In the genomic region with DNA sequence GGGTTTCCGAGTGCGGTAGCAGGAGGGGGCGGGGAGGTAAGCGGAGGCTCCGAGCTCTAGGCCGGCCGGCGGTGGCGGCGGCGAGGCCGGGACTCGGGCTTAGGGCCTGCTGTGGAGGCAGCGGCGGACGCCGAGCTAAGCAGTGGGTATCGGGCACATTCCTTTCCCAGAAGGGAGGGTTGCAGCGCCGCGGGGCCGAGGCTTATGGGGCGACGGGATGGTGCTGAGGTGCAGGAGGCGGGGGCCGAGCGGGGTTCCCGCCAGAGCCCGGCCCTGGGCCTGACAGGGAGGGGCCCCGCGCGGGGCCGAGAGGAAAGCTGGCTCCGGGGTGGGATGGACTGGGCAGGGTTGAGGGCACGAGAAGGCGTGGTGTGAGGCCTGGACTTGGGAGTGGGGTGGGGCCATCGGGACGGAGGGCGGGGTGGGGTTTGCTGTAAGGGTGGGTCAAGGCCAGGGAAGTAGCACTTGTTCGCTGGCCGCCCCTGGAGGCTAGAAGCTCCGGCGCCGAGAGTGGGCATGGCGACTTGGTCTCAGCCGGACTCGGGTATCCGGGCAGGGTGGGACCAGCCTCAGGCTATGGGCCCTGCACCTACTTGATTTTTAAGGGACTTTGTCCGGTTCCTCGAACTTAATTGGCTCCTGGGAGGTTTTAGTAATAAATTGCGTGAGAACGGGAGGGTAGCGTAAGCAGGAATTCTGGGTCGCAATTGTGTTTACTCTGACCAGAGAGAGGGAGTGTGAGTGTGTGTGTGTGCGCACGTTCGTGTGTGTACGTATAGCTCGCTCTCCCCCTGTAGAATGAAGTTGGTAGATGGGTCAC, we compare ENCODE assay signal across 1 cellular context.
TF ChIP-seq lines count a peak whose summit lies in the region.

A gene with protein sequence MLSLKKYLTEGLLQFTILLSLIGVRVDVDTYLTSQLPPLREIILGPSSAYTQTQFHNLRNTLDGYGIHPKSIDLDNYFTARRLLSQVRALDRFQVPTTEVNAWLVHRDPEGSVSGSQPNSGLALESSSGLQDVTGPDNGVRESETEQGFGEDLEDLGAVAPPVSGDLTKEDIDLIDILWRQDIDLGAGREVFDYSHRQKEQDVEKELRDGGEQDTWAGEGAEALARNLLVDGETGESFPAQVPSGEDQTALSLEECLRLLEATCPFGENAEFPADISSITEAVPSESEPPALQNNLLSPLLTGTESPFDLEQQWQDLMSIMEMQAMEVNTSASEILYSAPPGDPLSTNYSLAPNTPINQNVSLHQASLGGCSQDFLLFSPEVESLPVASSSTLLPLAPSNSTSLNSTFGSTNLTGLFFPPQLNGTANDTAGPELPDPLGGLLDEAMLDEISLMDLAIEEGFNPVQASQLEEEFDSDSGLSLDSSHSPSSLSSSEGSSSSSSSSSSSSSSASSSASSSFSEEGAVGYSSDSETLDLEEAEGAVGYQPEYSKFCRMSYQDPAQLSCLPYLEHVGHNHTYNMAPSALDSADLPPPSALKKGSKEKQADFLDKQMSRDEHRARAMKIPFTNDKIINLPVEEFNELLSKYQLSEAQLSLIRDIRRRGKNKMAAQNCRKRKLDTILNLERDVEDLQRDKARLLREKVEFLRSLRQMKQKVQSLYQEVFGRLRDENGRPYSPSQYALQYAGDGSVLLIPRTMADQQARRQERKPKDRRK (plus strand): TSS at position 39 of the 820 bp plus-strand sequence. CDS start 2,760 bp downstream, outside the sequence.

TF ChIP-seq in HepG2, 621 proteins besides CTCF, POLR2A, EP300 and RAD21 (continued from another document and continues in another):
- TF ChIP-seq, protein P1, sequence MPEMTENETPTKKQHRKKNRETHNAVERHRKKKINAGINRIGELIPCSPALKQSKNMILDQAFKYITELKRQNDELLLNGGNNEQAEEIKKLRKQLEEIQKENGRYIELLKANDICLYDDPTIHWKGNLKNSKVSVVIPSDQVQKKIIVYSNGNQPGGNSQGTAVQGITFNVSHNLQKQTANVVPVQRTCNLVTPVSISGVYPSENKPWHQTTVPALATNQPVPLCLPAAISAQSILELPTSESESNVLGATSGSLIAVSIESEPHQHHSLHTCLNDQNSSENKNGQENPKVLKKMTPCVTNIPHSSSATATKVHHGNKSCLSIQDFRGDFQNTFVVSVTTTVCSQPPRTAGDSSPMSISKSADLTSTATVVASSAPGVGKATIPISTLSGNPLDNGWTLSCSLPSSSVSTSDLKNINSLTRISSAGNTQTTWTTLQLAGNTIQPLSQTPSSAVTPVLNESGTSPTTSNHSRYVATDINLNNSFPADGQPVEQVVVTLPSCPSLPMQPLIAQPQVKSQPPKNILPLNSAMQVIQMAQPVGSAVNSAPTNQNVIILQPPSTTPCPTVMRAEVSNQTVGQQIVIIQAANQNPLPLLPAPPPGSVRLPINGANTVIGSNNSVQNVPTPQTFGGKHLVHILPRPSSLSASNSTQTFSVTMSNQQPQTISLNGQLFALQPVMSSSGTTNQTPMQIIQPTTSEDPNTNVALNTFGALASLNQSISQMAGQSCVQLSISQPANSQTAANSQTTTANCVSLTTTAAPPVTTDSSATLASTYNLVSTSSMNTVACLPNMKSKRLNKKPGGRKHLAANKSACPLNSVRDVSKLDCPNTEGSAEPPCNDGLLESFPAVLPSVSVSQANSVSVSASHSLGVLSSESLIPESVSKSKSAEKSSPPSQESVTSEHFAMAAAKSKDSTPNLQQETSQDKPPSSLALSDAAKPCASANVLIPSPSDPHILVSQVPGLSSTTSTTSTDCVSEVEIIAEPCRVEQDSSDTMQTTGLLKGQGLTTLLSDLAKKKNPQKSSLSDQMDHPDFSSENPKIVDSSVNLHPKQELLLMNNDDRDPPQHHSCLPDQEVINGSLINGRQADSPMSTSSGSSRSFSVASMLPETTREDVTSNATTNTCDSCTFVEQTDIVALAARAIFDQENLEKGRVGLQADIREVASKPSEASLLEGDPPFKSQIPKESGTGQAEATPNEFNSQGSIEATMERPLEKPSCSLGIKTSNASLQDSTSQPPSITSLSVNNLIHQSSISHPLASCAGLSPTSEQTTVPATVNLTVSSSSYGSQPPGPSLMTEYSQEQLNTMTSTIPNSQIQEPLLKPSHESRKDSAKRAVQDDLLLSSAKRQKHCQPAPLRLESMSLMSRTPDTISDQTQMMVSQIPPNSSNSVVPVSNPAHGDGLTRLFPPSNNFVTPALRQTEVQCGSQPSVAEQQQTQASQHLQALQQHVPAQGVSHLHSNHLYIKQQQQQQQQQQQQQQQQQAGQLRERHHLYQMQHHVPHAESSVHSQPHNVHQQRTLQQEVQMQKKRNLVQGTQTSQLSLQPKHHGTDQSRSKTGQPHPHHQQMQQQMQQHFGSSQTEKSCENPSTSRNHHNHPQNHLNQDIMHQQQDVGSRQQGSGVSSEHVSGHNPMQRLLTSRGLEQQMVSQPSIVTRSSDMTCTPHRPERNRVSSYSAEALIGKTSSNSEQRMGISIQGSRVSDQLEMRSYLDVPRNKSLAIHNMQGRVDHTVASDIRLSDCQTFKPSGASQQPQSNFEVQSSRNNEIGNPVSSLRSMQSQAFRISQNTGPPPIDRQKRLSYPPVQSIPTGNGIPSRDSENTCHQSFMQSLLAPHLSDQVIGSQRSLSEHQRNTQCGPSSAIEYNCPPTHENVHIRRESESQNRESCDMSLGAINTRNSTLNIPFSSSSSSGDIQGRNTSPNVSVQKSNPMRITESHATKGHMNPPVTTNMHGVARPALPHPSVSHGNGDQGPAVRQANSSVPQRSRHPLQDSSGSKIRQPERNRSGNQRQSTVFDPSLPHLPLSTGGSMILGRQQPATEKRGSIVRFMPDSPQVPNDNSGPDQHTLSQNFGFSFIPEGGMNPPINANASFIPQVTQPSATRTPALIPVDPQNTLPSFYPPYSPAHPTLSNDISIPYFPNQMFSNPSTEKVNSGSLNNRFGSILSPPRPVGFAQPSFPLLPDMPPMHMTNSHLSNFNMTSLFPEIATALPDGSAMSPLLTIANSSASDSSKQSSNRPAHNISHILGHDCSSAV (CRISPR knock-in tag; IDR thresholded peaks at IDR 0.05; ENCODE audit: borderline replicate concordance): 0 out of 2 replicates have a peak, but pooled peaks have one; percentile 55
- TF ChIP-seq, protein P2, sequence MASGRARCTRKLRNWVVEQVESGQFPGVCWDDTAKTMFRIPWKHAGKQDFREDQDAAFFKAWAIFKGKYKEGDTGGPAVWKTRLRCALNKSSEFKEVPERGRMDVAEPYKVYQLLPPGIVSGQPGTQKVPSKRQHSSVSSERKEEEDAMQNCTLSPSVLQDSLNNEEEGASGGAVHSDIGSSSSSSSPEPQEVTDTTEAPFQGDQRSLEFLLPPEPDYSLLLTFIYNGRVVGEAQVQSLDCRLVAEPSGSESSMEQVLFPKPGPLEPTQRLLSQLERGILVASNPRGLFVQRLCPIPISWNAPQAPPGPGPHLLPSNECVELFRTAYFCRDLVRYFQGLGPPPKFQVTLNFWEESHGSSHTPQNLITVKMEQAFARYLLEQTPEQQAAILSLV (CRISPR knock-in tag; IDR thresholded peaks at IDR 0.05; ENCODE audit: borderline replicate concordance): no peak; the same call in 1 of the 2 replicates
- TF ChIP-seq PAX8 (CRISPR knock-in tag; IDR thresholded peaks at IDR 0.05; ENCODE audit: borderline replicate concordance) (no peak), HNRNPLL (IDR thresholded peaks at IDR 0.05; ENCODE audit: low read depth, low read length, poor library complexity, severe bottlenecking) (peak; percentile 94), ZSCAN21 (CRISPR knock-in tag; IDR thresholded peaks at IDR 0.05; ENCODE audit: borderline replicate concordance) (peak; percentile 65; the same call in 1 of the 2 replicates), ELF1 (CRISPR knock-in tag; IDR thresholded peaks at IDR 0.05) (no peak), ZKSCAN1 (IDR thresholded peaks at IDR 0.05; ENCODE audit: low read length) (0 out of 2 replicates have a peak, but pooled peaks have one; percentile 3), JDP2 (CRISPR knock-in tag; IDR thresholded peaks at IDR 0.05; ENCODE audit: borderline replicate concordance) (no peak), PCBP1 (IDR thresholded peaks at IDR 0.05; ENCODE audit: borderline replicate concordance, low read depth, low read length) (0 out of 2 replicates have a peak, but pooled peaks have one; percentile 87), ZNF766 (CRISPR knock-in tag; IDR thresholded peaks at IDR 0.05; ENCODE audit: borderline replicate concordance) (0 out of 2 replicates have a peak, but pooled peaks have one; percentile 11), TEAD2 (CRISPR knock-in tag; IDR thresholded peaks at IDR 0.05) (no peak), ZNF24 (IDR thresholded peaks at IDR 0.05) (peak; percentile 37; the same call in 1 of the 2 replicates), ZC3H13 (CRISPR knock-in tag; IDR thresholded peaks at IDR 0.05) (no peak), TBL1XR1 (IDR thresholded peaks at IDR 0.05; ENCODE audit: borderline replicate concordance, low read length, partially characterized antibody) (no peak), SMC3 (IDR thresholded peaks at IDR 0.05; ENCODE audit: low read length) (no peak), SRSF9 (IDR thresholded peaks at IDR 0.05; ENCODE audit: borderline replicate concordance, insufficient read depth, low read depth, low read length, poor library complexity, severe bottlenecking) (no peak), EEA1 (CRISPR knock-in tag; IDR thresholded peaks at IDR 0.05; ENCODE audit: borderline replicate concordance) (0 out of 2 replicates have a peak, but pooled peaks have one; percentile 24), ZNF446 (CRISPR knock-in tag; IDR thresholded peaks at IDR 0.05) (no peak; the same call in 1 of the 2 replicates), CAMTA2 (CRISPR knock-in tag; IDR thresholded peaks at IDR 0.05; ENCODE audit: borderline replicate concordance) (0 out of 2 replicates have a peak, but pooled peaks have one; percentile 92), TMF1 (CRISPR knock-in tag; IDR thresholded peaks at IDR 0.05; ENCODE audit: low read depth) (peak; percentile 59)
- TF ChIP-seq, protein P3, sequence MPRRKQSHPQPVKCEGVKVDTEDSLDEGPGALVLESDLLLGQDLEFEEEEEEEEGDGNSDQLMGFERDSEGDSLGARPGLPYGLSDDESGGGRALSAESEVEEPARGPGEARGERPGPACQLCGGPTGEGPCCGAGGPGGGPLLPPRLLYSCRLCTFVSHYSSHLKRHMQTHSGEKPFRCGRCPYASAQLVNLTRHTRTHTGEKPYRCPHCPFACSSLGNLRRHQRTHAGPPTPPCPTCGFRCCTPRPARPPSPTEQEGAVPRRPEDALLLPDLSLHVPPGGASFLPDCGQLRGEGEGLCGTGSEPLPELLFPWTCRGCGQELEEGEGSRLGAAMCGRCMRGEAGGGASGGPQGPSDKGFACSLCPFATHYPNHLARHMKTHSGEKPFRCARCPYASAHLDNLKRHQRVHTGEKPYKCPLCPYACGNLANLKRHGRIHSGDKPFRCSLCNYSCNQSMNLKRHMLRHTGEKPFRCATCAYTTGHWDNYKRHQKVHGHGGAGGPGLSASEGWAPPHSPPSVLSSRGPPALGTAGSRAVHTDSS (CRISPR knock-in tag; conservative IDR thresholded peaks at IDR 0.05): no peak; the same call in 1 of the 2 replicates
- TF ChIP-seq, protein P4, sequence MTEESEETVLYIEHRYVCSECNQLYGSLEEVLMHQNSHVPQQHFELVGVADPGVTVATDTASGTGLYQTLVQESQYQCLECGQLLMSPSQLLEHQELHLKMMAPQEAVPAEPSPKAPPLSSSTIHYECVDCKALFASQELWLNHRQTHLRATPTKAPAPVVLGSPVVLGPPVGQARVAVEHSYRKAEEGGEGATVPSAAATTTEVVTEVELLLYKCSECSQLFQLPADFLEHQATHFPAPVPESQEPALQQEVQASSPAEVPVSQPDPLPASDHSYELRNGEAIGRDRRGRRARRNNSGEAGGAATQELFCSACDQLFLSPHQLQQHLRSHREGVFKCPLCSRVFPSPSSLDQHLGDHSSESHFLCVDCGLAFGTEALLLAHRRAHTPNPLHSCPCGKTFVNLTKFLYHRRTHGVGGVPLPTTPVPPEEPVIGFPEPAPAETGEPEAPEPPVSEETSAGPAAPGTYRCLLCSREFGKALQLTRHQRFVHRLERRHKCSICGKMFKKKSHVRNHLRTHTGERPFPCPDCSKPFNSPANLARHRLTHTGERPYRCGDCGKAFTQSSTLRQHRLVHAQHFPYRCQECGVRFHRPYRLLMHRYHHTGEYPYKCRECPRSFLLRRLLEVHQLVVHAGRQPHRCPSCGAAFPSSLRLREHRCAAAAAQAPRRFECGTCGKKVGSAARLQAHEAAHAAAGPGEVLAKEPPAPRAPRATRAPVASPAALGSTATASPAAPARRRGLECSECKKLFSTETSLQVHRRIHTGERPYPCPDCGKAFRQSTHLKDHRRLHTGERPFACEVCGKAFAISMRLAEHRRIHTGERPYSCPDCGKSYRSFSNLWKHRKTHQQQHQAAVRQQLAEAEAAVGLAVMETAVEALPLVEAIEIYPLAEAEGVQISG (CRISPR knock-in tag; IDR thresholded peaks at IDR 0.05): peak; percentile 83
- TF ChIP-seq, protein P5, sequence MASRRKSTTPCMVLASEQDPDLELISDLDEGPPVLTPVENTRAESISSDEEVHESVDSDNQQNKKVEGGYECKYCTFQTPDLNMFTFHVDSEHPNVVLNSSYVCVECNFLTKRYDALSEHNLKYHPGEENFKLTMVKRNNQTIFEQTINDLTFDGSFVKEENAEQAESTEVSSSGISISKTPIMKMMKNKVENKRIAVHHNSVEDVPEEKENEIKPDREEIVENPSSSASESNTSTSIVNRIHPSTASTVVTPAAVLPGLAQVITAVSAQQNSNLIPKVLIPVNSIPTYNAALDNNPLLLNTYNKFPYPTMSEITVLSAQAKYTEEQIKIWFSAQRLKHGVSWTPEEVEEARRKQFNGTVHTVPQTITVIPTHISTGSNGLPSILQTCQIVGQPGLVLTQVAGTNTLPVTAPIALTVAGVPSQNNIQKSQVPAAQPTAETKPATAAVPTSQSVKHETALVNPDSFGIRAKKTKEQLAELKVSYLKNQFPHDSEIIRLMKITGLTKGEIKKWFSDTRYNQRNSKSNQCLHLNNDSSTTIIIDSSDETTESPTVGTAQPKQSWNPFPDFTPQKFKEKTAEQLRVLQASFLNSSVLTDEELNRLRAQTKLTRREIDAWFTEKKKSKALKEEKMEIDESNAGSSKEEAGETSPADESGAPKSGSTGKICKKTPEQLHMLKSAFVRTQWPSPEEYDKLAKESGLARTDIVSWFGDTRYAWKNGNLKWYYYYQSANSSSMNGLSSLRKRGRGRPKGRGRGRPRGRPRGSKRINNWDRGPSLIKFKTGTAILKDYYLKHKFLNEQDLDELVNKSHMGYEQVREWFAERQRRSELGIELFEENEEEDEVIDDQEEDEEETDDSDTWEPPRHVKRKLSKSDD (CRISPR knock-in tag; IDR thresholded peaks at IDR 0.05; ENCODE audit: low read depth): no peak; the same call in 1 of the 2 replicates
- TF ChIP-seq, protein P6, sequence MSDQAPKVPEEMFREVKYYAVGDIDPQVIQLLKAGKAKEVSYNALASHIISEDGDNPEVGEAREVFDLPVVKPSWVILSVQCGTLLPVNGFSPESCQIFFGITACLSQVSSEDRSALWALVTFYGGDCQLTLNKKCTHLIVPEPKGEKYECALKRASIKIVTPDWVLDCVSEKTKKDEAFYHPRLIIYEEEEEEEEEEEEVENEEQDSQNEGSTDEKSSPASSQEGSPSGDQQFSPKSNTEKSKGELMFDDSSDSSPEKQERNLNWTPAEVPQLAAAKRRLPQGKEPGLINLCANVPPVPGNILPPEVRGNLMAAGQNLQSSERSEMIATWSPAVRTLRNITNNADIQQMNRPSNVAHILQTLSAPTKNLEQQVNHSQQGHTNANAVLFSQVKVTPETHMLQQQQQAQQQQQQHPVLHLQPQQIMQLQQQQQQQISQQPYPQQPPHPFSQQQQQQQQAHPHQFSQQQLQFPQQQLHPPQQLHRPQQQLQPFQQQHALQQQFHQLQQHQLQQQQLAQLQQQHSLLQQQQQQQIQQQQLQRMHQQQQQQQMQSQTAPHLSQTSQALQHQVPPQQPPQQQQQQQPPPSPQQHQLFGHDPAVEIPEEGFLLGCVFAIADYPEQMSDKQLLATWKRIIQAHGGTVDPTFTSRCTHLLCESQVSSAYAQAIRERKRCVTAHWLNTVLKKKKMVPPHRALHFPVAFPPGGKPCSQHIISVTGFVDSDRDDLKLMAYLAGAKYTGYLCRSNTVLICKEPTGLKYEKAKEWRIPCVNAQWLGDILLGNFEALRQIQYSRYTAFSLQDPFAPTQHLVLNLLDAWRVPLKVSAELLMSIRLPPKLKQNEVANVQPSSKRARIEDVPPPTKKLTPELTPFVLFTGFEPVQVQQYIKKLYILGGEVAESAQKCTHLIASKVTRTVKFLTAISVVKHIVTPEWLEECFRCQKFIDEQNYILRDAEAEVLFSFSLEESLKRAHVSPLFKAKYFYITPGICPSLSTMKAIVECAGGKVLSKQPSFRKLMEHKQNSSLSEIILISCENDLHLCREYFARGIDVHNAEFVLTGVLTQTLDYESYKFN (CRISPR knock-in tag; conservative IDR thresholded peaks at IDR 0.05): peak; percentile 55
